Comparison of ENCODE assay signal across 8 cellular contexts in the genomic region with DNA sequence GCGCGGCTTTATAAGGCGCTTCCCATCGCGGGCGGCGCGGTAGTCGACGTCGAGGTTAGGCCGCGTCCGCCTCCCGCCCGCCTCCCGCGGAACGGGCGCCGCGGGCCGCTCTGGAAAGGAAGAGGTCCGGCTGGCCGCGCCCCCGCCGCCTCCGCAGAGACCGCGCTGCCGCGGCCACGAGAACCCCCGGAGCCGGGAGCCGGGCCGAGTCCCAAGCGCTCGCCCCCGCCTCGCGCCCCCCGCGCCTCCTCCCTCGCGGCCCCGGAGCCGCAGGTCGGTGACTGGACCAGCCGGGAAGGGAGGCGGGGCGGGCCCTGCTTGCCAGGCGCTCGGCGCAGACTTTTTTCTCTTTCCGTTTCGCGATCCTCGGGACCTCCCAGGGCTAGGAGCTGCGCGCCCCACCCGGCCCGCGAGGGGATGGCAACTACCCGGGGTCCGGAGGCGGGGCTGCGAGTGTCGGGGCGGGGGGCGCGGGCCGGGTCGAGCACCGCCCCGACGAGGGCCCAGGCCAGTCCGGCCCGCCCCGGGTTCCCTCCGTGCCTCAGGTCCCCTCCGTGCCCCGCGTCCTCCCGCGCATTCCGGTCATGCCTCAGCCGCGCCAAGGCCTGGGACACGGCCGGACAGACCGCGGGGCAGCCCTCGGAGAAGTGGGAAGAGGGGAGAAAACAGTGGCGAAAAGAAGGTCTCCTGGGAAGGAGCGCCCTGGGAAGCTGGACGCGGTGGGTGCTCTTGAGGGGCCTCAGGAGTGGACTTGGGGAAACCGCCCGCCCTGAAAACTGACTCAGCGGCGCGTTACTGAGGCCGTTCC. TPM values are rescaled to one million over a fixed set of nuclear protein-coding genes. Genes with fewer than 3 reads are reported as not detected.
DNase-seq lines count a peak whose midpoint lies in the region; ATAC-seq and TF ChIP-seq lines count a peak whose summit lies in the region.

No MANE protein-coding gene starts in this region.

- peak overlapping the region; percentile 58 for H3K4me3 ChIP-seq in thymus (ENCODE audit: low read length)

- no peaks in the 10 kb centered on the region for H3K9me3 Mint-ChIP-seq in activated naive CD8-positive, alpha-beta T cell (ENCODE audit: low read depth)

- DNase-seq in C1 segment of cervical spinal cord (lab: John Stamatoyannopoulos, UW) (peak in 13 of 14 donors; percentile 28 to 87 (median 65)), GM19240 (ENCODE audit: insufficient read length, low spot score) (peak; percentile 57), SK-MEL-5 (ENCODE audit: low read depth, low spot score) (peak; percentile 94), glomerular visceral epithelial cell (ENCODE audit: extremely low spot score) (peak; percentile 95), omental fat pad (ENCODE audit: low spot score) (peak; percentile 57)

- H3K27ac ChIP-seq in thymus (ENCODE audit: low read depth), result peak overlapping the region; percentile 72

- no peaks in the 10 kb centered on the region for H3K9me3 ChIP-seq in thymus (ENCODE audit: control insufficient read depth)

- peaks cover 6% of the 10 kb centered on the region for H3K4me1 Mint-ChIP-seq in activated naive CD8-positive, alpha-beta T cell (ENCODE audit: low read depth)

- no peak overlapping the region for H3K27ac Mint-ChIP-seq in activated naive CD8-positive, alpha-beta T cell

- H3K4me3 Mint-ChIP-seq in activated naive CD8-positive, alpha-beta T cell, result peak overlapping the region; percentile 63

- peaks cover 64% of the 10 kb centered on the region for H3K27me3 ChIP-seq in thymus (ENCODE audit: control insufficient read depth, insufficient read depth)

- in situ Hi-C loops in SK-MEL-5 (cut with HindIII; ENCODE audit: low pct_unique_long_range_greater_than_20kb, low sequenced_read_pairs), result no loop called here

- no peaks in the 10 kb centered on the region for H3K36me3 Mint-ChIP-seq in activated naive CD8-positive, alpha-beta T cell

- ATAC-seq in HG03432 (IDR thresholded peaks at IDR 0.05; ENCODE audit: unreplicated experiment), result peak; percentile 67
- peak; percentile 82 for ATAC-seq in omental fat pad (ENCODE audit: low FRiP score)

- under 1% methylated on average over 105 of the region's 105 CpGs for WGBS in thymus

- peaks cover 21% of the 10 kb centered on the region for H3K27me3 Mint-ChIP-seq in activated naive CD8-positive, alpha-beta T cell

- no peaks in the 10 kb centered on the region for H3K36me3 ChIP-seq in thymus (ENCODE audit: control insufficient read depth, insufficient read depth)

- no peaks in the 10 kb centered on the region for H3K4me1 ChIP-seq in thymus (ENCODE audit: control insufficient read depth, insufficient read depth, low read length)

- TF ChIP-seq CTCF in omental fat pad (IDR thresholded peaks at IDR 0.05), result peak in 1 of 3 donors; percentile 27

RNA-seq across cellular contexts. Expression of gene PXDC1, which starts 0.4 kb away (rescaled TPM):
- total RNA-seq in SK-MEL-5 (2014; rRNA removed; shearing (Covaris generic)), result 53.5 and 59.0 TPM in 2 replicates
- polyA plus RNA-seq in SK-MEL-5 (2015; cell fraction: cytosol; rRNA removed), result 102 and 111 TPM in 2 replicates
- 68.5 and 75.2 TPM in 2 replicates for polyA plus RNA-seq in SK-MEL-5 (2015; cell fraction: nucleus; rRNA removed)
- 100 to 1,000 TPM; 106 to 205 (median 122) TPM for total RNA-seq in omental fat pad
- 21.4 TPM for polyA plus RNA-seq in thymus

Comparison
In these comparisons a context has a peak if more than half of its experiments do, and no peak if none do; other contexts are left out.
1. Peak in every context shown above with its lines: DNase-seq, ATAC-seq, H3K4me3 ChIP-seq and H3K27ac ChIP-seq.